2 cellular contexts compared by ENCODE assay signal in the genomic region with DNA sequence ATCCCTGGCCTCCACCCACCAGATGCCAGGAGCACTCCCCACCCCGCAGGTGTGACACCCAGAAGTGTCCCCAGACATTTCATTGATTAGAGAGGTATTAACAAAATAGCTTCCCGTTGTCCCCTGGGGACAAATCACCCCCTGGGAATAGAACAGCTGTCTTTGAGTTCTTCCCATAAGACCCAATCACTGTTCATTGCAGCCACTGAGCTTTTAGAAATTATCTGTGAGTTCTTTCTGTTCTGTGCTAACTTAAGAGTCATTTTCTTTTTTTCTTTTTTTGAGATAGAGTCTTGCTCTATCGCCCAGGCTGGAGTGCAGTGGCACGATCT.
TF ChIP-seq lines count a peak whose summit lies in the region.

No MANE protein-coding gene starts in this region.

TF ChIP-seq in liver, 16 proteins besides CTCF, POLR2A, EP300 and RAD21:
- TF ChIP-seq YY1 (IDR thresholded peaks at IDR 0.05) = no peak
- TF ChIP-seq SP1 (IDR thresholded peaks at IDR 0.05) = no peak
- TF ChIP-seq, protein P1, sequence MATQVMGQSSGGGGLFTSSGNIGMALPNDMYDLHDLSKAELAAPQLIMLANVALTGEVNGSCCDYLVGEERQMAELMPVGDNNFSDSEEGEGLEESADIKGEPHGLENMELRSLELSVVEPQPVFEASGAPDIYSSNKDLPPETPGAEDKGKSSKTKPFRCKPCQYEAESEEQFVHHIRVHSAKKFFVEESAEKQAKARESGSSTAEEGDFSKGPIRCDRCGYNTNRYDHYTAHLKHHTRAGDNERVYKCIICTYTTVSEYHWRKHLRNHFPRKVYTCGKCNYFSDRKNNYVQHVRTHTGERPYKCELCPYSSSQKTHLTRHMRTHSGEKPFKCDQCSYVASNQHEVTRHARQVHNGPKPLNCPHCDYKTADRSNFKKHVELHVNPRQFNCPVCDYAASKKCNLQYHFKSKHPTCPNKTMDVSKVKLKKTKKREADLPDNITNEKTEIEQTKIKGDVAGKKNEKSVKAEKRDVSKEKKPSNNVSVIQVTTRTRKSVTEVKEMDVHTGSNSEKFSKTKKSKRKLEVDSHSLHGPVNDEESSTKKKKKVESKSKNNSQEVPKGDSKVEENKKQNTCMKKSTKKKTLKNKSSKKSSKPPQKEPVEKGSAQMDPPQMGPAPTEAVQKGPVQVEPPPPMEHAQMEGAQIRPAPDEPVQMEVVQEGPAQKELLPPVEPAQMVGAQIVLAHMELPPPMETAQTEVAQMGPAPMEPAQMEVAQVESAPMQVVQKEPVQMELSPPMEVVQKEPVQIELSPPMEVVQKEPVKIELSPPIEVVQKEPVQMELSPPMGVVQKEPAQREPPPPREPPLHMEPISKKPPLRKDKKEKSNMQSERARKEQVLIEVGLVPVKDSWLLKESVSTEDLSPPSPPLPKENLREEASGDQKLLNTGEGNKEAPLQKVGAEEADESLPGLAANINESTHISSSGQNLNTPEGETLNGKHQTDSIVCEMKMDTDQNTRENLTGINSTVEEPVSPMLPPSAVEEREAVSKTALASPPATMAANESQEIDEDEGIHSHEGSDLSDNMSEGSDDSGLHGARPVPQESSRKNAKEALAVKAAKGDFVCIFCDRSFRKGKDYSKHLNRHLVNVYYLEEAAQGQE (IDR thresholded peaks at IDR 0.05) = no peak
- no peak for TF ChIP-seq FOXA1 (IDR thresholded peaks at IDR 0.05)
- no peak for TF ChIP-seq HNF4G (IDR thresholded peaks at IDR 0.05)
- TF ChIP-seq NR2F2 (IDR thresholded peaks at IDR 0.05) = no peak

TF ChIP-seq in HepG2, 621 proteins besides CTCF, POLR2A, EP300 and RAD21:
- no peak for TF ChIP-seq NFKB2 (CRISPR knock-in tag; IDR thresholded peaks at IDR 0.05; ENCODE audit: borderline replicate concordance)
- no peak for TF ChIP-seq ZNF253 (CRISPR knock-in tag; IDR thresholded peaks at IDR 0.05; ENCODE audit: borderline replicate concordance)
- no peak for TF ChIP-seq MXD4 (CRISPR knock-in tag; IDR thresholded peaks at IDR 0.05)
- no peak for TF ChIP-seq SOX13 (IDR thresholded peaks at IDR 0.05)
- TF ChIP-seq SOX13 (CRISPR knock-in tag; conservative IDR thresholded peaks at IDR 0.05 in 1 of 2, IDR thresholded peaks at IDR 0.05 in 1 of 2) = no peak
- TF ChIP-seq, protein P2, sequence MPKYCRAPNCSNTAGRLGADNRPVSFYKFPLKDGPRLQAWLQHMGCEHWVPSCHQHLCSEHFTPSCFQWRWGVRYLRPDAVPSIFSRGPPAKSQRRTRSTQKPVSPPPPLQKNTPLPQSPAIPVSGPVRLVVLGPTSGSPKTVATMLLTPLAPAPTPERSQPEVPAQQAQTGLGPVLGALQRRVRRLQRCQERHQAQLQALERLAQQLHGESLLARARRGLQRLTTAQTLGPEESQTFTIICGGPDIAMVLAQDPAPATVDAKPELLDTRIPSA (CRISPR knock-in tag; IDR thresholded peaks at IDR 0.05; ENCODE audit: borderline replicate concordance) = no peak
- TF ChIP-seq GTF3A (CRISPR knock-in tag; conservative IDR thresholded peaks at IDR 0.05) = no peak
- TF ChIP-seq SRSF4 (IDR thresholded peaks at IDR 0.05; ENCODE audit: low read depth, low read length, poor library complexity, severe bottlenecking) = no peak
- TF ChIP-seq, protein P3, sequence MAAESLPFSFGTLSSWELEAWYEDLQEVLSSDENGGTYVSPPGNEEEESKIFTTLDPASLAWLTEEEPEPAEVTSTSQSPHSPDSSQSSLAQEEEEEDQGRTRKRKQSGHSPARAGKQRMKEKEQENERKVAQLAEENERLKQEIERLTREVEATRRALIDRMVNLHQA (CRISPR knock-in tag; IDR thresholded peaks at IDR 0.05) = no peak
